Comparison of ENCODE assay signal across 22 cellular contexts in the genomic region with DNA sequence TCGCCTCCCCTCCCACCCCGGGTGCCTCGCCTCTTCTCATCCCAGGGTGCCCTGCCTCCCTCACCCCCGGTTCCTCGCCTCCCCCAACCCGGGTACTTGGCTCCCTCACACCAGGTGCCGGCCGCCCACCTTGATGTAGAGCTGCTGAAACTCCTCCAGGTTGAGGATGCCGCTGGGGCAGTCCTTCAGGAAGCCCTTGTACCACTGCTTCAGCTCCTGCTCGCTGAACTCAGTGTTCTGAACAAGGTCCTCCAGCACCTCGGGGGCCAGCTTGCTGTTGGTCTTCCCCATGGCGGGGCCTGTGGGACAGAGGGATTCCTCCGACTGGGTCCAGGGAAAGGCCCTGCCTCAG. TPM values are rescaled to one million over a fixed set of nuclear protein-coding genes. Genes with fewer than 3 reads are reported as not detected.
DNase-seq lines count a peak whose midpoint lies in the region; ATAC-seq and TF ChIP-seq lines count a peak whose summit lies in the region.
"Had no signal": no experiment of that assay in that cellular context is flagged by ENCODE, and none has a peak within 500 bp of the region (broad histone marks: within the 10 kb centered on the region; RNA-seq: fewer than 3 reads in every experiment).

No MANE protein-coding gene starts in this region.

- H4K91ac ChIP-seq in neuronal stem cell (ENCODE audit: low read depth, low read length, poor library complexity): no peak overlapping the region

- peaks cover 20 to 48% (median 40%) of the 10 kb centered on the region in 4 donors for H3K4me1 Mint-ChIP-seq in CD4-positive, alpha-beta memory T cell
- H3K4me1 Mint-ChIP-seq in activated T-helper 17 cell treated with anti-CD3 and anti-CD28 coated beads, Interleukin-2, amount 50 U/mL, for 72 hours: peaks cover 21% of the 10 kb centered on the region
- no peaks in the 10 kb centered on the region; the same call in 1 of the 2 replicates for H3K4me1 Mint-ChIP-seq in WTC11
- H3K4me1 Mint-ChIP-seq: H9 had no signal

- no peak overlapping the region for H3K4me3 ChIP-seq in CD4-positive, alpha-beta memory T cell (ENCODE audit: low read length in 2 of 2)
- H3K4me3 ChIP-seq in neuronal stem cell (ENCODE audit: low read length in 2 of 2): no peak overlapping the region
- H3K4me3 ChIP-seq: K562, SJCRH30 had no signal

- intact Hi-C loops in CD4-positive, alpha-beta memory T cell (cut with micrococcal nuclease): no loop called here
- intact Hi-C loops in posterior cingulate gyrus (cut with DNase I): no loop called here

- TF ChIP-seq CTCF in WTC11 (IDR thresholded peaks at IDR 0.05): no peak

- no peaks in the 10 kb centered on the region for H3K27me3 ChIP-seq in CD4-positive, alpha-beta memory T cell (ENCODE audit: insufficient read depth, low read length)
- H3K27me3 ChIP-seq in neuronal stem cell (ENCODE audit: control insufficient read depth in 3 of 3, insufficient read depth in 3 of 3, low read depth in 1 of 3, low read length in 3 of 3): peaks cover 9 to 78% (median 26%) of the 10 kb centered on the region in 3 experiments
- H3K27me3 ChIP-seq: SJCRH30 had no signal

- H2AFZ ChIP-seq in neuronal stem cell (ENCODE audit: low read length): no peak overlapping the region

- POLR2A ChIA-PET in CD4-positive, alpha-beta memory T cell (lab: Charles Lee; ENCODE audit: partially characterized antibody): interaction anchor here (0.7 to 2.0 kb wide), 4 partner anchors 8 to 558 kb away, joined by 3 to 21 read pairs (median 6); a partner anchor contains a TSS
- POLR2A ChIA-PET in WTC11 (lab: Charles Lee): interaction anchor here (1.0 kb wide), 1 partner anchor 17 kb away, joined by 3 read pairs; no protein-coding TSS in a partner anchor

- H3K4me2 ChIP-seq in neuronal stem cell (ENCODE audit: insufficient read depth, low read length, poor library complexity, severe bottlenecking): no peak overlapping the region

- H2AK5ac ChIP-seq in neuronal stem cell (ENCODE audit: low read depth, low read length): peak overlapping the region; percentile 65

- no peaks in the 10 kb centered on the region for H3K36me3 ChIP-seq in CD4-positive, alpha-beta memory T cell (ENCODE audit: insufficient read depth, low read length)
- H3K36me3 ChIP-seq in neuronal stem cell (replicated peaks in 1 of 2; ENCODE audit: control insufficient read depth in 2 of 2, insufficient read depth in 2 of 2, low read length in 2 of 2): no peaks in the 10 kb centered on the region
- H3K36me3 ChIP-seq: SJCRH30 had no signal

- peaks cover 0 to 2% of the 10 kb centered on the region in 2 donors for H3K27me3 Mint-ChIP-seq in CD4-positive, alpha-beta memory T cell
- H3K27me3 Mint-ChIP-seq in activated T-helper 17 cell treated with anti-CD3 and anti-CD28 coated beads, Interleukin-2, amount 50 U/mL, for 72 hours: peaks cover 3% of the 10 kb centered on the region
- peaks cover 100% of the 10 kb centered on the region for H3K27me3 Mint-ChIP-seq in WTC11 (ENCODE audit: low read depth)

- peak overlapping the region; percentile 20 for H3K18ac ChIP-seq in neuronal stem cell (ENCODE audit: low read length)

- no peak for ATAC-seq in activated T-helper 17 cell treated with anti-CD3 and anti-CD28 coated beads, Interleukin-2, amount 50 U/mL, for 72 hours (replicated peaks)
- ATAC-seq in WTC11 (no peak), HG03045 (IDR thresholded peaks at IDR 0.05; ENCODE audit: unreplicated experiment) (no peak)
- ATAC-seq: K562, Panc1 had no signal

- H3K14ac ChIP-seq in neuronal stem cell (ENCODE audit: low read length): no peak overlapping the region

- peaks cover 52% of the 10 kb centered on the region for H3K4me1 ChIP-seq in CD4-positive, alpha-beta memory T cell (ENCODE audit: insufficient read depth, low read length)
- peaks cover 3% of the 10 kb centered on the region in 2 donors for H3K4me1 ChIP-seq in neuronal stem cell (ENCODE audit: control insufficient read depth in 2 of 2, insufficient read depth in 1 of 2, low read depth in 1 of 2, low read length in 2 of 2)
- H3K4me1 ChIP-seq: Caco-2, SJCRH30 had no signal

- H3K27ac Mint-ChIP-seq in CD4-positive, alpha-beta memory T cell: peak overlapping the region in 5 of 7 donors; percentile 37 to 79 (median 68)
- H3K27ac Mint-ChIP-seq in activated T-helper 17 cell treated with anti-CD3 and anti-CD28 coated beads, Interleukin-2, amount 50 U/mL, for 72 hours: peak overlapping the region; percentile 44
- no peak overlapping the region for H3K27ac Mint-ChIP-seq in WTC11
- H3K27ac Mint-ChIP-seq: H9 had no signal

- no peak overlapping the region for H2BK5ac ChIP-seq in neuronal stem cell (ENCODE audit: low read length)

- H4K8ac ChIP-seq in neuronal stem cell (ENCODE audit: low read depth, low read length): no peak overlapping the region

- no peak overlapping the region for H2BK120ac ChIP-seq in neuronal stem cell (ENCODE audit: low read depth, low read length)

- CTCF ChIA-PET in CD4-positive, alpha-beta memory T cell (lab: Charles Lee; ENCODE audit: partially characterized antibody): interaction anchor here (1.1 to 2.4 kb wide), 2 partner anchors 9 to 26 kb away, joined by 3 to 13 read pairs; no protein-coding TSS in a partner anchor
- CTCF ChIA-PET in WTC11 (lab: Charles Lee): interaction anchor here (0.7 to 1.8 kb wide), 6 partner anchors 11 to 115 kb away, joined by 4 to 10 read pairs (median 5); no protein-coding TSS in a partner anchor

- DNase-seq in activated CD8-positive, alpha-beta memory T cell treated with anti-CD3 and anti-CD28 coated beads for 24 hours: peak; percentile 56
- DNase-seq in activated CD8-positive, alpha-beta memory T cell treated with anti-CD3 and anti-CD28 coated beads, Interleukin-2, amount 50 U/mL, for 4 hours: no peak
- DNase-seq in CD4-positive, alpha-beta memory T cell: no peak
- DNase-seq in neuronal stem cell (ENCODE audit: low spot score) (no peak), WTC11 (ENCODE audit: low spot score) (no peak), posterior cingulate gyrus (no peak)
- DNase-seq: AML-193, Caco-2, DMS153, GDM1, NCI-H1092 treated with DMSO at 0.1 percent for 48 hours, NCI-H2081 treated with DMSO at 0.1 percent for 48 hours, SJCRH30 had no signal

- H3K4ac ChIP-seq in neuronal stem cell (ENCODE audit: low read length): no peak overlapping the region

- H3K9me3 ChIP-seq in CD4-positive, alpha-beta memory T cell (ENCODE audit: control insufficient read depth in 1 of 2, low read length in 2 of 2): no peaks in the 10 kb centered on the region
- H3K9me3 ChIP-seq in neuronal stem cell (replicated peaks in 1 of 2; ENCODE audit: control insufficient read depth in 2 of 2, insufficient read depth in 1 of 2, low read depth in 1 of 2, low read length in 2 of 2): peaks cover 2 to 3% of the 10 kb centered on the region in 2 donors
- H3K9me3 ChIP-seq: Caco-2, SJCRH30 had no signal

- H3K79me1 ChIP-seq in neuronal stem cell (ENCODE audit: low read depth, low read length): no peaks in the 10 kb centered on the region

- H2BK12ac ChIP-seq in neuronal stem cell (ENCODE audit: low read length): no peak overlapping the region

- WGBS in neuronal stem cell (ENCODE audit: extremely low coverage in 2 of 2, insufficient read length in 2 of 2, insufficient replicate concordance in 1 of 2), 2 donors: no CpG with 5 or more reads among the region's 13 CpGs

- H3K4me3 Mint-ChIP-seq in CD4-positive, alpha-beta memory T cell: peak overlapping the region in 6 of 8 donors; percentile 20 to 77 (median 58)
- peak overlapping the region; percentile 68 for H3K4me3 Mint-ChIP-seq in activated T-helper 17 cell treated with anti-CD3 and anti-CD28 coated beads, Interleukin-2, amount 50 U/mL, for 72 hours
- H3K4me3 Mint-ChIP-seq in WTC11: no peak overlapping the region

- no peaks in the 10 kb centered on the region for H3K9me3 Mint-ChIP-seq in CD4-positive, alpha-beta memory T cell
- H3K9me3 Mint-ChIP-seq in activated T-helper 17 cell treated with anti-CD3 and anti-CD28 coated beads, Interleukin-2, amount 50 U/mL, for 72 hours: no peaks in the 10 kb centered on the region
- no peaks in the 10 kb centered on the region for H3K9me3 Mint-ChIP-seq in WTC11

- peaks cover 15 to 17% of the 10 kb centered on the region in 2 donors for H3K36me3 Mint-ChIP-seq in CD4-positive, alpha-beta memory T cell
- no peaks in the 10 kb centered on the region for H3K36me3 Mint-ChIP-seq in activated T-helper 17 cell treated with anti-CD3 and anti-CD28 coated beads, Interleukin-2, amount 50 U/mL, for 72 hours (ENCODE audit: low read depth)
- no peaks in the 10 kb centered on the region; the same call in 1 of the 2 replicates for H3K36me3 Mint-ChIP-seq in WTC11

- H2BK15ac ChIP-seq in neuronal stem cell (ENCODE audit: low read length): peak overlapping the region; percentile 49

- H3K27ac ChIP-seq in CD4-positive, alpha-beta memory T cell (ENCODE audit: low read depth, low read length): no peak overlapping the region
- no peak overlapping the region for H3K27ac ChIP-seq in neuronal stem cell (replicated peaks; ENCODE audit: low read length)
- H3K27ac ChIP-seq: 22Rv1, C4-2B, SJCRH30 had no signal

- peak overlapping the region; percentile 39 for H3K23ac ChIP-seq in neuronal stem cell (ENCODE audit: low read depth, low read length, poor library complexity)

- no peak overlapping the region for H3K9ac ChIP-seq in neuronal stem cell (ENCODE audit: low read depth, low read length, poor library complexity)

RNA-seq across cellular contexts. Expression of a gene that starts 6.9 kb away (rescaled TPM):
- 10 to 100 TPM; 31.8 to 32.4 TPM for total RNA-seq in CD4-positive, alpha-beta memory T cell
- polyA plus RNA-seq in CD4-positive, alpha-beta memory T cell: 1 to 10 TPM; 8.9 to 9.6 TPM
- total RNA-seq in activated T-helper 17 cell treated with anti-CD3 and anti-CD28 coated beads, Interleukin-2, amount 50 U/mL, for 72 hours: 1 to 10 TPM in 1 of 2 donors, under 1 TPM in 1; 0.50 to 1.2 TPM
- 0.18 TPM for polyA plus RNA-seq in neuronal stem cell (2013, experiment 1 of 2)
- polyA plus RNA-seq in neuronal stem cell (2013, experiment 2 of 2): 0.11 TPM
- total RNA-seq in WTC11 (2021): 0.50 to 0.80 TPM (median 0.60 TPM) in 3 replicates

RNA-seq across cellular contexts. Expression of a gene that starts 12.4 kb away (rescaled TPM):
- under 1 TPM; 0.29 to 0.42 TPM for total RNA-seq in CD4-positive, alpha-beta memory T cell
- not detected for polyA plus RNA-seq in CD4-positive, alpha-beta memory T cell
- not detected for total RNA-seq in activated T-helper 17 cell treated with anti-CD3 and anti-CD28 coated beads, Interleukin-2, amount 50 U/mL, for 72 hours
- polyA plus RNA-seq in neuronal stem cell (2013, experiment 1 of 2): 0.04 TPM
- polyA plus RNA-seq in neuronal stem cell (2013, experiment 2 of 2): not detected
- not detected in 3 replicates for total RNA-seq in WTC11 (2021)
- total RNA-seq: Caco-2, Daoy, H9, K562, NCI-H460 had no signal
- polyA plus RNA-seq: K562 had no signal

RNA-seq across cellular contexts. Expression of a gene that starts 44.8 kb away (rescaled TPM):
- under 1 TPM in 1 of 2 experiments, not detected in 1; 0.12 TPM for total RNA-seq in CD4-positive, alpha-beta memory T cell
- under 1 TPM in 1 of 2 donors, not detected in 1; 0.23 TPM for polyA plus RNA-seq in CD4-positive, alpha-beta memory T cell
- total RNA-seq in activated T-helper 17 cell treated with anti-CD3 and anti-CD28 coated beads, Interleukin-2, amount 50 U/mL, for 72 hours: under 1 TPM in 1 of 2 donors, not detected in 1; 0.40 TPM
- 6.7 TPM for polyA plus RNA-seq in neuronal stem cell (2013, experiment 1 of 2)
- 6.9 TPM for polyA plus RNA-seq in neuronal stem cell (2013, experiment 2 of 2)
- total RNA-seq in WTC11 (2021): 2.3 to 3.6 TPM (median 3.2 TPM) in 3 replicates
- total RNA-seq: Daoy had no signal

RNA-seq across cellular contexts. Expression of a gene that starts 54.4 kb away (rescaled TPM):
- total RNA-seq in CD4-positive, alpha-beta memory T cell: 10 to 100 TPM; 67.7 to 69.4 TPM
- polyA plus RNA-seq in CD4-positive, alpha-beta memory T cell: 100 to 1,000 TPM in 1 of 2 donors, 10 to 100 TPM in 1; 77.2 to 162 TPM
- 10 to 100 TPM; 56.0 to 68.7 TPM for total RNA-seq in activated T-helper 17 cell treated with anti-CD3 and anti-CD28 coated beads, Interleukin-2, amount 50 U/mL, for 72 hours
- 49.7 TPM for polyA plus RNA-seq in neuronal stem cell (2013, experiment 1 of 2)
- polyA plus RNA-seq in neuronal stem cell (2013, experiment 2 of 2): 46.8 TPM
- 42.5 to 50.7 TPM (median 48.9 TPM) in 3 replicates for total RNA-seq in WTC11 (2021)

Comparison
In these comparisons a context has a peak if more than half of its experiments do, and no peak if none do; other contexts are left out.
1. RNA of a gene that starts 6.9 kb away (total RNA-seq): 31.8 to 32.4 TPM in CD4-positive, alpha-beta memory T cell; 0.50 to 1.2 TPM in activated T-helper 17 cell treated with anti-CD3 and anti-CD28 coated beads, Interleukin-2, amount 50 U/mL, for 72 hours and 0.50 to 0.80 TPM in WTC11; every median in the first group is over 10 times any median in the second.